In genomic region chr4:109294006-109294405, GRCh38 we compare ENCODE assay signal across 8 cellular contexts. TPM values are rescaled to one million over a fixed set of nuclear protein-coding genes. Genes with fewer than 3 reads are reported as not detected.
A peak's percentile ranks its signal among the peaks of the same experiment; 100 is the strongest.
DNase-seq lines count a peak whose midpoint lies in the region; ATAC-seq and TF ChIP-seq lines count a peak whose summit lies in the region.

No MANE protein-coding gene starts in this region.

- TF ChIP-seq POLR2A in erythroblast (IDR thresholded peaks at IDR 0.05; ENCODE audit: low read length) = no peak

- H3K27ac ChIP-seq in CD8-positive, alpha-beta T cell (ENCODE audit: low read depth, low read length) = no peak overlapping the region

- no peak overlapping the region for H3K27ac Mint-ChIP-seq in CD8-positive, alpha-beta T cell

- no peak overlapping the region for H3K4me3 ChIP-seq in CD8-positive, alpha-beta T cell (ENCODE audit: low read depth, low read length)

- no peaks in the 10 kb centered on the region for H3K4me1 Mint-ChIP-seq in CD8-positive, alpha-beta T cell (ENCODE audit: low read depth)

- no peaks in the 10 kb centered on the region for H3K36me3 ChIP-seq in CD8-positive, alpha-beta T cell (ENCODE audit: insufficient read depth, low read length)

- intact Hi-C loops in CD8-positive, alpha-beta T cell (cut with DNase I, micrococcal nuclease) = no loop called here

- no peak for DNase-seq in CD8-positive, alpha-beta T cell
- DNase-seq in NOMO-1 (lab: John Stamatoyannopoulos, UW; ENCODE audit: unreplicated experiment in 2 of 2) (peak; percentile 5 to 80), erythroblast (lab: John Stamatoyannopoulos, UW) (peak; percentile 23 to 40), NCI-H1105 (lab: John Stamatoyannopoulos, UW) (no peak), HK-2 (ENCODE audit: unreplicated experiment) (no peak), occipital lobe (lab: John Stamatoyannopoulos, UW) (no peak)

- ATAC-seq in CD8-positive, alpha-beta T cell = no peak
- ATAC-seq in GM18858 (IDR thresholded peaks at IDR 0.05; ENCODE audit: unreplicated experiment) (peak; percentile 90), HG02852 (IDR thresholded peaks at IDR 0.05; ENCODE audit: unreplicated experiment) (peak; percentile 93)

- peak; percentile 26 for TF ChIP-seq CTCF in CD8-positive, alpha-beta T cell (IDR thresholded peaks at IDR 0.05)

- H3K9me3 Mint-ChIP-seq in CD8-positive, alpha-beta T cell = no peaks in the 10 kb centered on the region

- peaks cover 9% of the 10 kb centered on the region for H3K27me3 ChIP-seq in CD8-positive, alpha-beta T cell (ENCODE audit: insufficient read depth, low read length)

- H3K36me3 Mint-ChIP-seq in CD8-positive, alpha-beta T cell = no peaks in the 10 kb centered on the region

- H3K4me1 ChIP-seq in CD8-positive, alpha-beta T cell (ENCODE audit: insufficient read depth, low read length) = no peaks in the 10 kb centered on the region

- CTCF ChIA-PET in CD8-positive, alpha-beta T cell (lab: Charles Lee) = no interaction called here

- POLR2A ChIA-PET in CD8-positive, alpha-beta T cell (lab: Charles Lee) = no interaction called here

- no peaks in the 10 kb centered on the region for H3K9me3 ChIP-seq in CD8-positive, alpha-beta T cell (ENCODE audit: low read length)

- H3K4me3 Mint-ChIP-seq in CD8-positive, alpha-beta T cell = no peak overlapping the region

- peaks cover 13% of the 10 kb centered on the region for H3K27me3 Mint-ChIP-seq in CD8-positive, alpha-beta T cell (ENCODE audit: low read depth)

RNA-seq across cellular contexts. Expression of gene COL25A1, which starts 8.5 kb away (rescaled TPM):
- under 1 TPM in 1 of 2 experiments, not detected in 1; 0.71 TPM for total RNA-seq in CD8-positive, alpha-beta T cell
- 6.4 TPM for total RNA-seq in occipital lobe

Comparison
In these comparisons a context has a peak if more than half of its experiments do, and no peak if none do; other contexts are left out.
1. DNase-seq: peak in NOMO-1 (2 of 2) and erythroblast (2 of 2); none in CD8-positive, alpha-beta T cell (0 of 7), NCI-H1105 (single experiment), HK-2 (single experiment) and occipital lobe (single experiment).